Comparison of ENCODE assay signal across 8 cellular contexts in genomic region chr13:108656742-108657141, GRCh38. TPM values are rescaled to one million over a fixed set of nuclear protein-coding genes. Genes with fewer than 3 reads are reported as not detected.
"Had no signal": no experiment of that assay in that cellular context is flagged by ENCODE, and none has a peak within 500 bp of the region (broad histone marks: within the 10 kb centered on the region; RNA-seq: fewer than 3 reads in every experiment).

No MANE protein-coding gene starts in this region.

- DNase-seq: GDM1, GF-D8 had no signal

- H3K4me3 ChIP-seq: GM12878 had no signal

- FAIRE-seq: GM12878, GM12891, GM12892, GM18507, GM19239 had no signal

RNA-seq across cellular contexts. Expression of gene MYO16, which starts 27.3 kb away (rescaled TPM):
- total RNA-seq: G401 had no signal
